Comparison of ENCODE assay signal across 17 cellular contexts in the genomic region with DNA sequence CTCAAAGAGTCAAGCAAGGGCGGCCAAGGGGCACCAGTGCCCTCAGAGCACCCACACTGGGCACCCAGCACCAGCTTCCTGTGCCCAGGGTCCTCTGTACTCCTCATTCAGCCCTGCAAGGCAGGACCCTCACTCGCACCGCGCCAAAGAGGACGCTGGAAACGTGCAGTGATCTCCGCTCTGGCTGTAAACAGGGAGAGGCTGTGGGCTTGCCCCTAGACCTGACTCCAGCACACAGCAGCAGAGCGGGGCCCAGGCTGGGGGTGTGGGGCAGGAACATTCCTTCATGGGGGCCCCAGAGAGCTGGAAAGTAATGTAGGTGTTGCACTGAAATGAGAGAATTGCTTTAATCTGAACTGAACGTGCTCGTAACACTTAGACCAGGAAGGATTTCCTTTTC. TPM values are rescaled to one million over a fixed set of nuclear protein-coding genes. Genes with fewer than 3 reads are reported as not detected.
A peak's percentile ranks its signal among the peaks of the same experiment; 100 is the strongest.
DNase-seq lines count a peak whose midpoint lies in the region; ATAC-seq lines count a peak whose summit lies in the region.
"Had no signal": no experiment of that assay in that cellular context is flagged by ENCODE, and none has a peak within 500 bp of the region (broad histone marks: within the 10 kb centered on the region; RNA-seq: fewer than 3 reads in every experiment).

No MANE protein-coding gene starts in this region.

- no peak overlapping the region for H2BK12ac ChIP-seq in neuronal stem cell (ENCODE audit: low read length)

- H3K4me1 ChIP-seq in neuronal stem cell (ENCODE audit: control insufficient read depth in 2 of 2, insufficient read depth in 1 of 2, low read depth in 1 of 2, low read length in 2 of 2): peaks cover 0 to 2% of the 10 kb centered on the region in 2 donors

- H3K27me3 ChIP-seq in neuronal stem cell (ENCODE audit: control insufficient read depth in 3 of 3, insufficient read depth in 3 of 3, low read depth in 1 of 3, low read length in 3 of 3): no peaks in the 10 kb centered on the region

- peaks cover 34% of the 10 kb centered on the region for H3K4me1 Mint-ChIP-seq in activated T-cell treated with anti-CD3 and anti-CD28 coated beads, Interleukin-2, amount 50 U/mL, for 72 hours (ENCODE audit: low read depth)
- H3K4me1 Mint-ChIP-seq in dendritic cell treated with granulocyte-macrophage colony-stimulating factor and Interleukin-4, amounts not matched to agents 40 ng/mL and 50 ng/mL, for 4 days (ENCODE audit: low read depth): peaks cover 45% of the 10 kb centered on the region

- no peak overlapping the region for H4K91ac ChIP-seq in neuronal stem cell (ENCODE audit: low read depth, low read length, poor library complexity)

- H3K18ac ChIP-seq in neuronal stem cell (ENCODE audit: low read length): peak overlapping the region; percentile 67

- H2BK15ac ChIP-seq in neuronal stem cell (ENCODE audit: low read length): no peak overlapping the region

- H3K14ac ChIP-seq in neuronal stem cell (ENCODE audit: low read length): no peak overlapping the region

- H4K8ac ChIP-seq in neuronal stem cell (ENCODE audit: low read depth, low read length): no peak overlapping the region

- H2BK120ac ChIP-seq in neuronal stem cell (ENCODE audit: low read depth, low read length): no peak overlapping the region

- H3K79me1 ChIP-seq in neuronal stem cell (ENCODE audit: low read depth, low read length): no peaks in the 10 kb centered on the region

- H3K4me2 ChIP-seq in neuronal stem cell (ENCODE audit: insufficient read depth, low read length, poor library complexity, severe bottlenecking): no peak overlapping the region

- H2AK5ac ChIP-seq in neuronal stem cell (ENCODE audit: low read depth, low read length): peak overlapping the region; percentile 68

- no peak overlapping the region for H3K23ac ChIP-seq in neuronal stem cell (ENCODE audit: low read depth, low read length, poor library complexity)

- intact Hi-C loops in dendritic cell treated with granulocyte-macrophage colony-stimulating factor and Interleukin-4, amounts not matched to agents 40 ng/mL and 50 ng/mL, for 4 days (cut with micrococcal nuclease): no loop called here

- no peak overlapping the region for H3K4me3 ChIP-seq in neuronal stem cell (ENCODE audit: low read length in 2 of 2)

- H2BK5ac ChIP-seq in neuronal stem cell (ENCODE audit: low read length): peak overlapping the region; percentile 69

- no peak for ATAC-seq in activated T-cell treated with anti-CD3 and anti-CD28 coated beads, Interleukin-2, amount 50 U/mL, for 72 hours (replicated peaks in 1 of 2)
- ATAC-seq: PC-3 had no signal

- H3K27ac ChIP-seq in KOPT-K1 (ENCODE audit: low read depth, low read length, poor library complexity, severe bottlenecking): peak overlapping the region; percentile 53
- no peak overlapping the region for H3K27ac ChIP-seq in neuronal stem cell (replicated peaks; ENCODE audit: low read length)
- H3K27ac ChIP-seq: C4-2B had no signal

- no peak for DNase-seq in activated T-cell treated with anti-CD3 and anti-CD28 coated beads, Interleukin-2, amount 50 U/mL, for 72 hours
- no peak for DNase-seq in activated T-cell treated with anti-CD3 and anti-CD28 coated beads, Interleukin-2, amount 50 U/mL, for 1 hour
- no peak for DNase-seq in neuronal stem cell (ENCODE audit: low spot score)
- no peak for DNase-seq in stimulated activated CD4-positive, alpha-beta T cell treated with anti-CD3 and anti-CD28 coated beads, Interleukin-4, amount 100 ng/mL, for 4 hours
- DNase-seq in NCI-H1436 (lab: John Stamatoyannopoulos, UW): no peak
- DNase-seq in SW480 (ENCODE audit: low spot score): no peak
- DNase-seq: Calu3, DMS79 treated with DMSO at 0.1 percent for 48 hours, NCI-H1694, NCI-H2107, NCI-H345, NCI-H69, PC-3 had no signal

- H3K27me3 Mint-ChIP-seq in activated T-cell treated with anti-CD3 and anti-CD28 coated beads, Interleukin-2, amount 50 U/mL, for 72 hours (ENCODE audit: low read depth): no peaks in the 10 kb centered on the region
- no peaks in the 10 kb centered on the region for H3K27me3 Mint-ChIP-seq in dendritic cell treated with granulocyte-macrophage colony-stimulating factor and Interleukin-4, amounts not matched to agents 40 ng/mL and 50 ng/mL, for 4 days

- H3K36me3 Mint-ChIP-seq in activated T-cell treated with anti-CD3 and anti-CD28 coated beads, Interleukin-2, amount 50 U/mL, for 72 hours (ENCODE audit: insufficient read depth in 2 of 2): no peaks in the 10 kb centered on the region
- peaks cover 19% of the 10 kb centered on the region for H3K36me3 Mint-ChIP-seq in dendritic cell treated with granulocyte-macrophage colony-stimulating factor and Interleukin-4, amounts not matched to agents 40 ng/mL and 50 ng/mL, for 4 days (ENCODE audit: low read depth)

- WGBS in neuronal stem cell (ENCODE audit: extremely low coverage in 2 of 2, insufficient read length in 2 of 2, insufficient replicate concordance in 1 of 2), 2 donors: no CpG with 5 or more reads among the region's 10 CpGs

- no peak overlapping the region for H3K4me3 Mint-ChIP-seq in activated T-cell treated with anti-CD3 and anti-CD28 coated beads, Interleukin-2, amount 50 U/mL, for 72 hours
- no peak overlapping the region for H3K4me3 Mint-ChIP-seq in dendritic cell treated with granulocyte-macrophage colony-stimulating factor and Interleukin-4, amounts not matched to agents 40 ng/mL and 50 ng/mL, for 4 days

- H3K9me3 ChIP-seq in KOPT-K1 (ENCODE audit: insufficient read depth, low read length, poor library complexity, severe bottlenecking) (no peaks in the 10 kb centered on the region), neuronal stem cell (replicated peaks in 1 of 2; ENCODE audit: control insufficient read depth in 2 of 2, insufficient read depth in 1 of 2, low read depth in 1 of 2, low read length in 2 of 2) (no peaks in the 10 kb centered on the region)

- no peak overlapping the region for H3K4ac ChIP-seq in neuronal stem cell (ENCODE audit: low read length)

- H3K9me3 Mint-ChIP-seq in activated T-cell treated with anti-CD3 and anti-CD28 coated beads, Interleukin-2, amount 50 U/mL, for 72 hours: no peaks in the 10 kb centered on the region
- no peaks in the 10 kb centered on the region for H3K9me3 Mint-ChIP-seq in dendritic cell treated with granulocyte-macrophage colony-stimulating factor and Interleukin-4, amounts not matched to agents 40 ng/mL and 50 ng/mL, for 4 days

- H3K27ac Mint-ChIP-seq in activated T-cell treated with anti-CD3 and anti-CD28 coated beads, Interleukin-2, amount 50 U/mL, for 72 hours: peak overlapping the region; percentile 64
- H3K27ac Mint-ChIP-seq in dendritic cell treated with granulocyte-macrophage colony-stimulating factor and Interleukin-4, amounts not matched to agents 40 ng/mL and 50 ng/mL, for 4 days: peak overlapping the region; percentile 78

- no peaks in the 10 kb centered on the region for H3K36me3 ChIP-seq in KOPT-K1 (ENCODE audit: insufficient read depth, low read length)
- H3K36me3 ChIP-seq in neuronal stem cell (replicated peaks in 1 of 2; ENCODE audit: control insufficient read depth in 2 of 2, insufficient read depth in 2 of 2, low read length in 2 of 2): no peaks in the 10 kb centered on the region

- peak overlapping the region; percentile 79 for H3K9ac ChIP-seq in neuronal stem cell (ENCODE audit: low read depth, low read length, poor library complexity)

- H2AFZ ChIP-seq in neuronal stem cell (ENCODE audit: low read length): no peak overlapping the region

RNA-seq across cellular contexts. Expression of a gene that starts 5.0 kb away (rescaled TPM):
- 10 to 100 TPM; 31.3 to 34.5 TPM for total RNA-seq in activated T-cell treated with anti-CD3 and anti-CD28 coated beads, Interleukin-2, amount 50 U/mL, for 72 hours
- 14.0 TPM for polyA plus RNA-seq in neuronal stem cell (2013, experiment 1 of 2)
- polyA plus RNA-seq in neuronal stem cell (2013, experiment 2 of 2): 14.3 TPM

RNA-seq across cellular contexts. Expression of a gene that starts 8.8 kb away (rescaled TPM):
- 10 to 100 TPM; 36.5 to 44.9 TPM for total RNA-seq in activated T-cell treated with anti-CD3 and anti-CD28 coated beads, Interleukin-2, amount 50 U/mL, for 72 hours
- polyA plus RNA-seq in neuronal stem cell (2013, experiment 1 of 2): 33.5 TPM
- 32.3 TPM for polyA plus RNA-seq in neuronal stem cell (2013, experiment 2 of 2)

RNA-seq across cellular contexts. Expression of a gene that starts 57.4 kb away (rescaled TPM):
- 10 to 100 TPM; 25.8 to 28.8 TPM for total RNA-seq in activated T-cell treated with anti-CD3 and anti-CD28 coated beads, Interleukin-2, amount 50 U/mL, for 72 hours
- 10.8 TPM for polyA plus RNA-seq in neuronal stem cell (2013, experiment 1 of 2)
- polyA plus RNA-seq in neuronal stem cell (2013, experiment 2 of 2): 10.4 TPM
- total RNA-seq: A172 had no signal
